ENCODE assay signal across 23 cellular contexts in genomic region chr4:107546637-107547036, GRCh38.
DNase-seq lines count a peak whose midpoint lies in the region; ATAC-seq and TF ChIP-seq lines count a peak whose summit lies in the region.
"Had no signal": no experiment of that assay in that cellular context is flagged by ENCODE, and none has a peak within 500 bp of the region (broad histone marks: within the 10 kb centered on the region; RNA-seq: fewer than 3 reads in every experiment).

No MANE protein-coding gene starts in this region.

- H3K4me2 ChIP-seq in GM23338: no peak overlapping the region
- H3K4me2 ChIP-seq in mammary epithelial cell (ENCODE audit: insufficient read depth, low read depth, low read length): no peak overlapping the region
- H3K4me2 ChIP-seq: BLaER1 treated with 17β-estradiol and CSF1 and Interleukin-3, amounts not matched to agents 10 nM and 100 nM had no signal

- no peak for ATAC-seq in GM23338
- ATAC-seq: GM12878 had no signal

- no peak overlapping the region for H3K4me3 Mint-ChIP-seq in GM23338
- H3K4me3 Mint-ChIP-seq: CD8-positive, alpha-beta memory T cell; HFFc6; IgD-negative memory B cell had no signal

- H2AFZ ChIP-seq in GM23338 (peak overlapping the region; percentile 44; the same call in 1 of the 2 replicates), mammary epithelial cell (ENCODE audit: low read depth, low read length) (no peak overlapping the region)

- peaks cover 2% of the 10 kb centered on the region for H3K27me3 Mint-ChIP-seq in GM23338 (ENCODE audit: insufficient read depth, low read depth, poor library complexity)
- H3K27me3 Mint-ChIP-seq: IgD-negative memory B cell had no signal

- DNase-seq in GM23338 (ENCODE audit: low spot score) (no peak), NCI-H69 (lab: John Stamatoyannopoulos, UW) (peak; percentile 11), mammary epithelial cell (peak; percentile 89), iris pigment epithelial cell (ENCODE audit: low read depth) (peak; percentile 18), Kasumi-1 (lab: John Stamatoyannopoulos, UW) (no peak), HuH-7.5 (ENCODE audit: low spot score) (no peak), NCI-H510A treated with DMSO at 0.1 percent for 48 hours (lab: John Stamatoyannopoulos, UW) (no peak)
- no peak for DNase-seq in stimulated activated CD4-positive, alpha-beta T cell treated with anti-CD3 and anti-CD28 coated beads, Interleukin-12 subunit alpha, Interleukin-12 subunit beta, amount 100 ng/mL, for 4 hours
- DNase-seq: CD8-positive, alpha-beta memory T cell; DMS53; EL; H7; HFFc6; Karpas-422; NCI-H1417; NCI-H1930; NCI-H2171 treated with DMSO at 0.1 percent for 48 hours; NCI-H446; RPMI8226; T-helper 1 cell had no signal

- CTCF ChIA-PET in mammary epithelial cell (lab: Charles Lee; ENCODE audit: low non-redundant PET): no interaction called here

- H3K27ac Mint-ChIP-seq in GM23338: no peak overlapping the region; the same call in 1 of the 2 replicates
- H3K27ac Mint-ChIP-seq: CD8-positive, alpha-beta memory T cell; HFFc6; IgD-negative memory B cell had no signal

- H4K20me1 ChIP-seq in GM23338 (replicated peaks; ENCODE audit: insufficient read depth) (no peaks in the 10 kb centered on the region), mammary epithelial cell (ENCODE audit: insufficient read depth, low read length) (no peaks in the 10 kb centered on the region)
- H4K20me1 ChIP-seq: BLaER1 treated with 17β-estradiol and CSF1 and Interleukin-3, amounts not matched to agents 10 nM and 100 nM had no signal

- H3K79me2 ChIP-seq in GM23338 (replicated peaks; ENCODE audit: insufficient read depth) (no peaks in the 10 kb centered on the region), mammary epithelial cell (ENCODE audit: insufficient read depth, low read length) (no peaks in the 10 kb centered on the region)

- dilution Hi-C loops in mammary epithelial cell (cut with HindIII; ENCODE audit: low sequenced_read_pairs): no loop called here

- H3K27me3 ChIP-seq in GM23338 (ENCODE audit: insufficient read depth) (no peaks in the 10 kb centered on the region), mammary epithelial cell (ENCODE audit: insufficient read depth, low read length) (no peaks in the 10 kb centered on the region)
- H3K27me3 ChIP-seq: BLaER1 treated with 17β-estradiol and CSF1 and Interleukin-3, amounts not matched to agents 10 nM and 100 nM had no signal

- intact Hi-C loops in mammary epithelial cell (cut with micrococcal nuclease): loop anchor here (5.0 kb wide), 1 partner anchor 191 kb away; no protein-coding TSS in a partner anchor

- no TSS peak for BruUV-seq in mammary epithelial cell (replicated peaks; lab: Mats Ljungman, UMichigan)

- H3K4me1 ChIP-seq in GM23338 (ENCODE audit: insufficient read depth) (0 out of 2 replicates have a peak, but pooled peaks cover 6% of the 10 kb centered on the region), mammary epithelial cell (ENCODE audit: insufficient read depth, low read length) (peaks cover 2% of the 10 kb centered on the region)
- H3K4me1 ChIP-seq: BLaER1 treated with 17β-estradiol and CSF1 and Interleukin-3, amounts not matched to agents 10 nM and 100 nM had no signal

- TF ChIP-seq CTCF in GM23338 (conservative IDR thresholded peaks at IDR 0.05; ENCODE audit: low read depth in 2 of 2) (no peak), mammary epithelial cell (conservative IDR thresholded peaks at IDR 0.05 in 1 of 2, IDR thresholded peaks at IDR 0.05 in 1 of 2; ENCODE audit: extremely low read depth in 1 of 2, insufficient read depth in 1 of 2, low read depth in 1 of 2, low read length in 2 of 2) (no peak)

- H3K27ac ChIP-seq in GM23338 (ENCODE audit: low read depth) (no peak overlapping the region), mammary epithelial cell (ENCODE audit: insufficient read depth, low read depth, low read length) (no peak overlapping the region)
- H3K27ac ChIP-seq: BLaER1 treated with 17β-estradiol and CSF1 and Interleukin-3, amounts not matched to agents 10 nM and 100 nM had no signal

- H3K4me1 Mint-ChIP-seq in GM23338: peaks cover 4% of the 10 kb centered on the region; the same call in 2 of the 3 replicates
- H3K4me1 Mint-ChIP-seq: CD8-positive, alpha-beta memory T cell; IgD-negative memory B cell had no signal

- H3K4me3 ChIP-seq in GM23338 (no peak overlapping the region), mammary epithelial cell (replicated peaks in 1 of 3; ENCODE audit: insufficient read depth in 1 of 3, low read depth in 2 of 3, low read length in 3 of 3) (no peak overlapping the region)
- H3K4me3 ChIP-seq: BLaER1 treated with 17β-estradiol and CSF1 and Interleukin-3, amounts not matched to agents 10 nM and 100 nM; GM12878 had no signal

- WGBS in mammary epithelial cell (ENCODE audit: low coverage, missing lambda C conversion rate): 47% methylated on average over 2 of the region's 2 CpGs

- H3K9me2 ChIP-seq in GM23338 (ENCODE audit: insufficient read depth): no peaks in the 10 kb centered on the region

- no peaks in the 10 kb centered on the region for H3F3A ChIP-seq in GM23338 (replicated peaks; ENCODE audit: low read depth)

- H3K36me3 ChIP-seq in GM23338 (ENCODE audit: insufficient read depth) (no peaks in the 10 kb centered on the region), mammary epithelial cell (ENCODE audit: insufficient read depth, low read length) (no peaks in the 10 kb centered on the region)
- H3K36me3 ChIP-seq: BLaER1 treated with 17β-estradiol and CSF1 and Interleukin-3, amounts not matched to agents 10 nM and 100 nM had no signal

- H3K36me3 Mint-ChIP-seq in GM23338 (ENCODE audit: low read depth): no peaks in the 10 kb centered on the region
- H3K36me3 Mint-ChIP-seq: CD8-positive, alpha-beta memory T cell; IgD-negative memory B cell had no signal

- in situ Hi-C loops in mammary epithelial cell (cut with MboI; ENCODE audit: low sequenced_read_pairs in 2 of 2): no loop called here

- no peak overlapping the region for H3K9ac ChIP-seq in mammary epithelial cell (ENCODE audit: insufficient read depth, low read length)
- H3K9ac ChIP-seq: BLaER1 treated with 17β-estradiol and CSF1 and Interleukin-3, amounts not matched to agents 10 nM and 100 nM had no signal

- no peaks in the 10 kb centered on the region for H3K9me3 ChIP-seq in mammary epithelial cell (replicated peaks; ENCODE audit: insufficient read depth, low read length)

- H3K9me3 Mint-ChIP-seq in GM23338: peaks cover 5% of the 10 kb centered on the region; the same call in 2 of the 3 replicates
- H3K9me3 Mint-ChIP-seq: HFFc6, IgD-negative memory B cell had no signal

TF ChIP-seq in GM23338, 12 proteins besides CTCF, POLR2A, EP300 and RAD21 (continues in another document):
- no peak for TF ChIP-seq REST (IDR thresholded peaks at IDR 0.05; ENCODE audit: unreplicated experiment)
- no peak for TF ChIP-seq EZH2 (IDR thresholded peaks at IDR 0.05; ENCODE audit: low read depth, unreplicated experiment)
- no peak for TF ChIP-seq ETS1 (IDR thresholded peaks at IDR 0.05)
- no peak for TF ChIP-seq POLR2AphosphoS5 (IDR thresholded peaks at IDR 0.05; ENCODE audit: low read depth)
- TF ChIP-seq JUNB (IDR thresholded peaks at IDR 0.05; ENCODE audit: unreplicated experiment): no peak

Comparison
In these comparisons a context has a peak if more than half of its experiments do, and no peak if none do; other contexts are left out.
1. DNase-seq: peak in NCI-H69 (single experiment), mammary epithelial cell (single experiment) and iris pigment epithelial cell (single experiment); none in GM23338 (single experiment), Kasumi-1 (0 of 2), HuH-7.5 (single experiment), NCI-H510A treated with DMSO at 0.1 percent for 48 hours (single experiment) and stimulated activated CD4-positive, alpha-beta T cell treated with anti-CD3 and anti-CD28 coated beads, Interleukin-12 subunit alpha, Interleukin-12 subunit beta, amount 100 ng/mL, for 4 hours (single experiment).